In the genomic region with DNA sequence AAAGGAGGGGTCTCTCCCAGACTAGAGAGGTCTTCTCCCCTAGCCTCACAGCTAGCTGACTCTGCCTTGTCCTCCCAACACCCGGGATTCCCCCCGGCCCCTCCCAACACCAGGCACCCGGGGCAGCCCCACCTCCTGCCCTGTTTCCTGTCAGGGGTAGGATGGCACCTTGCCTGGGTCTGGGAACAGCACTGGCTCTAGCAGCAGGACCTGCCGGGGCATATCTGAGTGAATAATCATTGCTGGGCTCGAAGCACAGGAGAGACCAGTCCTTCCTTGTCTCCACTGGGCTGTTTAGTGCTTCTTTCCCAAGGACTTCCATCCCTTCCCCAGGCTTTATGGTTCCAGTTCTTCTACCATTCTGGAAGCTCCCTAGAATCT, we compare ENCODE assay signal across 8 cellular contexts. TPM values are rescaled to one million over a fixed set of nuclear protein-coding genes. Genes with fewer than 3 reads are reported as not detected.
A peak's percentile ranks its signal among the peaks of the same experiment; 100 is the strongest.
DNase-seq lines count a peak whose midpoint lies in the region; ATAC-seq, FAIRE-seq and TF ChIP-seq lines count a peak whose summit lies in the region.
"Had no signal": no experiment of that assay in that cellular context is flagged by ENCODE, and none has a peak within 500 bp of the region (broad histone marks: within the 10 kb centered on the region; RNA-seq: fewer than 3 reads in every experiment).

No MANE protein-coding gene starts in this region.

- peaks cover 60% of the 10 kb centered on the region for H3K4me1 ChIP-seq in lower lobe of right lung

- H3K27ac ChIP-seq in lower lobe of right lung: peak overlapping the region; percentile 69

- H3K4me3 ChIP-seq in bronchial epithelial cell (ENCODE audit: low read depth, low read length) (peak overlapping the region; percentile 45), lower lobe of right lung (peak overlapping the region; percentile 35)
- H3K4me3 ChIP-seq: Peyer's patch had no signal

- no peaks in the 10 kb centered on the region for H3K9me3 ChIP-seq in lower lobe of right lung
- H3K9me3 ChIP-seq: Peyer's patch had no signal

- DNase-seq in Ammon's horn (ENCODE audit: low spot score) (peak; percentile 62), bronchial epithelial cell (ENCODE audit: low read depth) (peak; percentile 93), lower lobe of right lung (no peak), NCI-H1694 (lab: John Stamatoyannopoulos, UW) (no peak), NOMO-1 (lab: John Stamatoyannopoulos, UW; ENCODE audit: unreplicated experiment in 2 of 2) (no peak)
- DNase-seq in activated CD4-positive, alpha-beta T cell treated with anti-CD3 and anti-CD28 coated beads, Interleukin-2, amount 50 U/mL, for 4 hours: no peak
- DNase-seq: activated naive CD8-positive, alpha-beta T cell treated with anti-CD3 and anti-CD28 coated beads, Interleukin-2, amount 50 U/mL, for 24 hours had no signal

- peaks cover 17% of the 10 kb centered on the region for H3K36me3 ChIP-seq in bronchial epithelial cell (ENCODE audit: control insufficient read depth, insufficient read depth, low read length)
- peaks cover 17% of the 10 kb centered on the region for H3K36me3 ChIP-seq in lower lobe of right lung

- FAIRE-seq in bronchial epithelial cell (lab: Jason Lieb, UNC): no peak

- TF ChIP-seq CTCF in bronchial epithelial cell (IDR thresholded peaks at IDR 0.05; ENCODE audit: insufficient read depth, low read length, severe bottlenecking) (no peak), lower lobe of right lung (IDR thresholded peaks at IDR 0.05) (no peak)

- intact Hi-C loops in lower lobe of right lung (cut with DNase I): no loop called here

- ATAC-seq in lower lobe of right lung: peak; percentile 66 to 68
- ATAC-seq: activated naive CD8-positive, alpha-beta T cell treated with anti-CD3 and anti-CD28 coated beads, Interleukin-2, amount 50 U/mL, for 24 hours had no signal

- H3K27me3 ChIP-seq in bronchial epithelial cell (ENCODE audit: control insufficient read depth, insufficient read depth, low read length) (no peaks in the 10 kb centered on the region), lower lobe of right lung (ENCODE audit: low read depth) (no peaks in the 10 kb centered on the region)
- H3K27me3 ChIP-seq: Peyer's patch had no signal

RNA-seq across cellular contexts. Expression of a gene that starts 25.7 kb away (rescaled TPM):
- total RNA-seq in bronchial epithelial cell: 58.4 and 91.7 TPM in 2 replicates
- 155 TPM for total RNA-seq in lower lobe of right lung

RNA-seq across cellular contexts. Expression of a gene that starts 40.5 kb away (rescaled TPM):
- total RNA-seq in bronchial epithelial cell (5.5 and 8.3 TPM in 2 replicates), lower lobe of right lung (2.2 TPM)

RNA-seq across cellular contexts. Expression of a gene that starts 44.0 kb away (rescaled TPM):
- 0.13 and 0.79 TPM in 2 replicates for total RNA-seq in bronchial epithelial cell
- total RNA-seq in lower lobe of right lung: 0.71 TPM
- total RNA-seq: Peyer's patch had no signal

RNA-seq across cellular contexts. Expression of a gene that starts 51.9 kb away (rescaled TPM):
- total RNA-seq in bronchial epithelial cell: 20.0 and 41.6 TPM in 2 replicates
- 38.4 TPM for total RNA-seq in lower lobe of right lung

Comparison
In these comparisons a context has a peak if more than half of its experiments do, and no peak if none do; other contexts are left out.
1. DNase-seq: peak in Ammon's horn (single experiment) and bronchial epithelial cell (single experiment); none in lower lobe of right lung (single experiment), activated CD4-positive, alpha-beta T cell treated with anti-CD3 and anti-CD28 coated beads, Interleukin-2, amount 50 U/mL, for 4 hours (0 of 2), NCI-H1694 (single experiment) and NOMO-1 (0 of 2).